9 cellular contexts compared by ENCODE assay signal in the genomic region with DNA sequence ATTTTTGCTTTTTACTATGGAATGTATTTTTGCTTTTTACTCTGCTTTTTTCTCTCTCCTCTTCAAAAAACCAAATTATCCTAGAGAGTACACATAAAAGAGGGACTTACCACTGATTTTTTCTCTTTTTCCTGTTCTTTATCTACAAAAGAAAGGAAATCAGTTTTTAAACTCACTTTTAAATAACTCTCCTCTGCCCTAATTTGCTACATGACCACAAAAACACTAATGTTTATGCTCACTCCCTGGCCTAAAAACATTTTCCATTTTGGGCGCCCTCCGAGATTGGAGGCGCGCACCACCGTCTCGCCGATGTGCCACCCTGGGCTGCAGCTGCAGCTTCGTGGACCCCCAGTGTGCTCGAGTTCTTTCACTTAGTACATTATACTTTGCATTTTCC. TPM values are rescaled to one million over a fixed set of nuclear protein-coding genes. Genes with fewer than 3 reads are reported as not detected.
A peak's percentile ranks its signal among the peaks of the same experiment; 100 is the strongest.
DNase-seq lines count a peak whose midpoint lies in the region; ATAC-seq and TF ChIP-seq lines count a peak whose summit lies in the region.
"Had no signal": no experiment of that assay in that cellular context is flagged by ENCODE, and none has a peak within 500 bp of the region (broad histone marks: within the 10 kb centered on the region; RNA-seq: fewer than 3 reads in every experiment).

No MANE protein-coding gene starts in this region.

- no peaks in the 10 kb centered on the region for H3K27me3 Mint-ChIP-seq in activated B cell treated with CpG ODN at 0.5 μM for 24 hours

- DNase-seq in H7 (no peak), activated B cell treated with CpG ODN at 0.5 μM for 24 hours (no peak), germinal center (ENCODE audit: low spot score) (peak; percentile 44), skeletal muscle cell (ENCODE audit: low read depth) (no peak), ACHN (no peak)
- no peak for DNase-seq in stimulated activated CD4-positive, alpha-beta T cell treated with anti-CD3 and anti-CD28 coated beads, Interleukin-4, amount 100 ng/mL, for 4 hours

- no peaks in the 10 kb centered on the region for H3K9me3 Mint-ChIP-seq in activated B cell treated with CpG ODN at 0.5 μM for 24 hours

- peak overlapping the region; percentile 68; the same call in 1 of the 2 replicates for H3K4me3 ChIP-seq in H7 (ENCODE audit: insufficient read depth, low read depth, low read length)
- H3K4me3 ChIP-seq in skeletal muscle cell (ENCODE audit: low read depth, low read length): peak overlapping the region; percentile 72

- H3K36me3 Mint-ChIP-seq in activated B cell treated with CpG ODN at 0.5 μM for 24 hours (ENCODE audit: low read depth): peaks cover 4% of the 10 kb centered on the region

- H3K27me3 ChIP-seq in H7 (ENCODE audit: control insufficient read depth, insufficient read depth, low read length): peaks cover 4% of the 10 kb centered on the region

- peak overlapping the region; percentile 78 for H3K4me3 Mint-ChIP-seq in activated B cell treated with CpG ODN at 0.5 μM for 24 hours

- CTCF ChIA-PET in activated B cell treated with CpG ODN at 0.5 μM for 24 hours (lab: Charles Lee): no interaction called here

- ATAC-seq in activated B cell treated with CpG ODN at 0.5 μM for 24 hours (ENCODE audit: low read depth) (no peak), GM21528 (IDR thresholded peaks at IDR 0.05; ENCODE audit: low FRiP score, unreplicated experiment) (no peak), GM21390 (IDR thresholded peaks at IDR 0.05; ENCODE audit: unreplicated experiment) (no peak)

- H3K36me3 ChIP-seq in H7 (replicated peaks; ENCODE audit: control insufficient read depth, insufficient read depth, low read length): no peaks in the 10 kb centered on the region

- peak overlapping the region; percentile 77 for H3K27ac Mint-ChIP-seq in activated B cell treated with CpG ODN at 0.5 μM for 24 hours

- TF ChIP-seq CTCF in activated B cell treated with CpG ODN at 0.5 μM for 24 hours (IDR thresholded peaks at IDR 0.05): no peak

- peaks cover 85% of the 10 kb centered on the region for H3K4me1 Mint-ChIP-seq in activated B cell treated with CpG ODN at 0.5 μM for 24 hours

- POLR2A ChIA-PET in activated B cell treated with CpG ODN at 0.5 μM for 24 hours (lab: Charles Lee): interaction anchor here (0.5 to 9.5 kb wide), 4 partner anchors 28 to 96 kb away, joined by 3 to 162 read pairs (median 3); no protein-coding TSS in a partner anchor

- intact Hi-C loops in activated B cell treated with CpG ODN at 0.5 μM for 24 hours (cut with micrococcal nuclease): loop anchor here (1.0 kb wide), 3 partner anchors 10 to 32 kb away; no protein-coding TSS in a partner anchor

- in situ Hi-C loops in ACHN (cut with HindIII; ENCODE audit: low pct_ligation_motif_present, low pct_unique_long_range_greater_than_20kb, low sequenced_read_pairs): no loop called here

RNA-seq across cellular contexts. Expression of a gene that starts 1.1 kb away (rescaled TPM):
- 7.9 and 10.1 TPM in 2 replicates for total RNA-seq in H7 (2014; rRNA removed; shearing (Covaris generic))
- 4.0 and 4.8 TPM in 2 replicates for total RNA-seq in activated B cell treated with CpG ODN at 0.5 μM for 24 hours

RNA-seq across cellular contexts. Expression of a gene that starts 3.5 kb away (rescaled TPM):
- 34.7 and 35.0 TPM in 2 replicates for total RNA-seq in H7 (2014; rRNA removed; shearing (Covaris generic))
- 12.1 and 20.0 TPM in 2 replicates for total RNA-seq in activated B cell treated with CpG ODN at 0.5 μM for 24 hours

RNA-seq across cellular contexts. Expression of a gene that starts 17.4 kb away (rescaled TPM):
- total RNA-seq in H7 (2014; rRNA removed; shearing (Covaris generic)): 1.4 and 2.1 TPM in 2 replicates
- total RNA-seq in activated B cell treated with CpG ODN at 0.5 μM for 24 hours: 0.95 and 1.9 TPM in 2 replicates

RNA-seq across cellular contexts. Expression of a gene that starts 30.4 kb away (rescaled TPM):
- 0.48 TPM in 1 of 2 replicates, not detected in the other for total RNA-seq in H7 (2014; rRNA removed; shearing (Covaris generic))
- not detected in 2 replicates for total RNA-seq in activated B cell treated with CpG ODN at 0.5 μM for 24 hours
- total RNA-seq: NCI-H460 had no signal

RNA-seq across cellular contexts. Expression of a gene that starts 55.6 kb away (rescaled TPM):
- total RNA-seq in H7 (2014; rRNA removed; shearing (Covaris generic)): 12.5 and 18.6 TPM in 2 replicates
- total RNA-seq in activated B cell treated with CpG ODN at 0.5 μM for 24 hours: 4.4 and 5.8 TPM in 2 replicates
